Comparison of ENCODE assay signal across 15 cellular contexts in genomic region chr17:40727447-40728231, GRCh38. TPM values are rescaled to one million over a fixed set of nuclear protein-coding genes. Genes with fewer than 3 reads are reported as not detected.
DNase-seq lines count a peak whose midpoint lies in the region; ATAC-seq, FAIRE-seq and TF ChIP-seq lines count a peak whose summit lies in the region.
"Had no signal": no experiment of that assay in that cellular context is flagged by ENCODE, and none has a peak within 500 bp of the region (broad histone marks: within the 10 kb centered on the region; RNA-seq: fewer than 3 reads in every experiment).

No MANE protein-coding gene starts in this region.

- no peak overlapping the region for H3K18ac ChIP-seq in trophoblast cell (ENCODE audit: low read length)

- H3K36me3 ChIP-seq in MG63 (no peaks in the 10 kb centered on the region), bronchial epithelial cell (ENCODE audit: control insufficient read depth, insufficient read depth, low read length) (no peaks in the 10 kb centered on the region), trophoblast cell (ENCODE audit: control insufficient read depth in 1 of 2, insufficient read depth in 2 of 2, low read length in 2 of 2) (no peaks in the 10 kb centered on the region)
- H3K36me3 ChIP-seq: Peyer's patch had no signal

- H2AK5ac ChIP-seq in trophoblast cell (ENCODE audit: low read length), result no peak overlapping the region

- FAIRE-seq in bronchial epithelial cell (lab: Jason Lieb, UNC), result no peak

- H2AFZ ChIP-seq in trophoblast cell (ENCODE audit: insufficient read depth, low read length, poor library complexity), result no peak overlapping the region

- no peaks in the 10 kb centered on the region for H3K27me3 ChIP-seq in MG63
- H3K27me3 ChIP-seq in bronchial epithelial cell (ENCODE audit: control insufficient read depth, insufficient read depth, low read length), result no peaks in the 10 kb centered on the region
- H3K27me3 ChIP-seq in trophoblast cell (ENCODE audit: insufficient read depth, low read length), result no peaks in the 10 kb centered on the region
- H3K27me3 ChIP-seq: Peyer's patch had no signal

- no peak overlapping the region for H3K27ac ChIP-seq in trophoblast cell (ENCODE audit: low read depth, low read length)

- H3K9me3 ChIP-seq in MG63 (no peaks in the 10 kb centered on the region), trophoblast cell (ENCODE audit: insufficient read depth, low read depth, low read length) (peaks cover 2% of the 10 kb centered on the region)
- H3K9me3 ChIP-seq: Peyer's patch had no signal

- H3K36me3 Mint-ChIP-seq in activated T-cell treated with anti-CD3 and anti-CD28 coated beads, Interleukin-2, amount 50 U/mL, for 72 hours (ENCODE audit: insufficient read depth in 2 of 2), result no peaks in the 10 kb centered on the region
- H3K36me3 Mint-ChIP-seq: stimulated activated effector memory CD8-positive, alpha-beta T cell treated with anti-CD3 and anti-CD28 coated beads, Interleukin-12 subunit alpha, Interleukin-12 subunit beta, amount 100 ng/mL, for 72 hours had no signal

- no peak overlapping the region for H3K14ac ChIP-seq in trophoblast cell (ENCODE audit: low read length)

- H3K4me1 Mint-ChIP-seq in activated T-cell treated with anti-CD3 and anti-CD28 coated beads, Interleukin-2, amount 50 U/mL, for 72 hours (ENCODE audit: low read depth), result no peaks in the 10 kb centered on the region
- H3K4me1 Mint-ChIP-seq: stimulated activated effector memory CD8-positive, alpha-beta T cell treated with anti-CD3 and anti-CD28 coated beads, Interleukin-12 subunit alpha, Interleukin-12 subunit beta, amount 100 ng/mL, for 72 hours had no signal

- peaks cover 0 to 1% of the 10 kb centered on the region in 2 donors for H3K9me3 Mint-ChIP-seq in activated T-cell treated with anti-CD3 and anti-CD28 coated beads, Interleukin-2, amount 50 U/mL, for 72 hours
- H3K9me3 Mint-ChIP-seq: stimulated activated effector memory CD8-positive, alpha-beta T cell treated with anti-CD3 and anti-CD28 coated beads, Interleukin-12 subunit alpha, Interleukin-12 subunit beta, amount 100 ng/mL, for 72 hours had no signal

- H4K8ac ChIP-seq in trophoblast cell (ENCODE audit: low read depth, low read length), result no peak overlapping the region

- DNase-seq in GM10266 (ENCODE audit: extremely low spot score) (peak; percentile 33), MG63 (peak; percentile 49), bronchial epithelial cell (ENCODE audit: low read depth) (peak; percentile 30), trophoblast cell (peak; percentile 47 to 87), nucleus accumbens (lab: John Stamatoyannopoulos, UW) (no peak), NCI-H69 (lab: John Stamatoyannopoulos, UW) (no peak), NCI-H1694 treated with DMSO at 0.1 percent for 48 hours (lab: John Stamatoyannopoulos, UW) (no peak)
- no peak for DNase-seq in activated T-cell treated with anti-CD3 and anti-CD28 coated beads, Interleukin-2, amount 50 U/mL, for 72 hours
- DNase-seq: activated CD4-positive, alpha-beta T cell treated with anti-CD3 and anti-CD28 coated beads for 36 hours; activated gamma-delta T cell treated with Interleukin-2 at 50 U/mL for 16 hours; hypothalamus; NCI-H146 had no signal

- H3K4me1 ChIP-seq in trophoblast cell (ENCODE audit: control insufficient read depth in 1 of 2, insufficient read depth in 2 of 2, low read length in 2 of 2), result no peaks in the 10 kb centered on the region
- H3K4me1 ChIP-seq: Peyer's patch had no signal

- H3K4me3 ChIP-seq in MG63 (no peak overlapping the region), bronchial epithelial cell (ENCODE audit: low read depth, low read length) (no peak overlapping the region), trophoblast cell (ENCODE audit: low read depth, low read length) (no peak overlapping the region)
- H3K4me3 ChIP-seq: Peyer's patch had no signal

- H4K91ac ChIP-seq in trophoblast cell (ENCODE audit: low read depth, low read length), result no peak overlapping the region

- H3K27ac Mint-ChIP-seq in activated T-cell treated with anti-CD3 and anti-CD28 coated beads, Interleukin-2, amount 50 U/mL, for 72 hours, result no peak overlapping the region
- H3K27ac Mint-ChIP-seq: activated CD4-positive, alpha-beta T cell treated with anti-CD3 and anti-CD28 coated beads for 36 hours; stimulated activated effector memory CD8-positive, alpha-beta T cell treated with anti-CD3 and anti-CD28 coated beads, Interleukin-12 subunit alpha, Interleukin-12 subunit beta, amount 100 ng/mL, for 72 hours had no signal

- no peak overlapping the region for H3K9ac ChIP-seq in trophoblast cell (ENCODE audit: low read length)

- H2BK12ac ChIP-seq in trophoblast cell (ENCODE audit: low read length), result no peak overlapping the region

- H3K79me2 ChIP-seq in trophoblast cell (ENCODE audit: control insufficient read depth, insufficient read depth, low read length, poor library complexity), result no peaks in the 10 kb centered on the region

- no peak overlapping the region for H3K23ac ChIP-seq in trophoblast cell (ENCODE audit: low read length)

- no peak overlapping the region for H3K4ac ChIP-seq in trophoblast cell (ENCODE audit: low read depth, low read length)

- H2BK120ac ChIP-seq in trophoblast cell (ENCODE audit: insufficient read depth, low read length, poor library complexity), result no peak overlapping the region

- peaks cover 31% of the 10 kb centered on the region for H3K27me3 Mint-ChIP-seq in activated T-cell treated with anti-CD3 and anti-CD28 coated beads, Interleukin-2, amount 50 U/mL, for 72 hours (ENCODE audit: low read depth)

- no peak overlapping the region for H4K12ac ChIP-seq in trophoblast cell (ENCODE audit: low read depth, low read length)

- H3K4me2 ChIP-seq in trophoblast cell (ENCODE audit: low read length), result no peak overlapping the region

- no peaks in the 10 kb centered on the region for H3K79me1 ChIP-seq in trophoblast cell (ENCODE audit: low read length)

- ATAC-seq in activated T-cell treated with anti-CD3 and anti-CD28 coated beads, Interleukin-2, amount 50 U/mL, for 72 hours (replicated peaks in 1 of 2), result no peak
- ATAC-seq: activated CD4-positive, alpha-beta T cell treated with anti-CD3 and anti-CD28 coated beads for 36 hours; stimulated activated effector memory CD8-positive, alpha-beta T cell treated with anti-CD3 and anti-CD28 coated beads, Interleukin-12 subunit alpha, Interleukin-12 subunit beta, amount 100 ng/mL, for 72 hours had no signal

- H2BK5ac ChIP-seq in trophoblast cell (ENCODE audit: low read depth, low read length, poor library complexity), result no peak overlapping the region

- no CpG with 5 or more reads among the region's 8 CpGs for WGBS in trophoblast cell (ENCODE audit: extremely low coverage, insufficient coverage, insufficient read length)

- no peak overlapping the region for H3K4me3 Mint-ChIP-seq in activated T-cell treated with anti-CD3 and anti-CD28 coated beads, Interleukin-2, amount 50 U/mL, for 72 hours
- H3K4me3 Mint-ChIP-seq: activated CD4-positive, alpha-beta T cell treated with anti-CD3 and anti-CD28 coated beads for 36 hours; stimulated activated effector memory CD8-positive, alpha-beta T cell treated with anti-CD3 and anti-CD28 coated beads, Interleukin-12 subunit alpha, Interleukin-12 subunit beta, amount 100 ng/mL, for 72 hours had no signal

- TF ChIP-seq CTCF in GM10266 (IDR thresholded peaks at IDR 0.05; ENCODE audit: control insufficient read depth, insufficient read depth, low read depth, missing control alignments) (no peak), bronchial epithelial cell (IDR thresholded peaks at IDR 0.05; ENCODE audit: insufficient read depth, low read length, severe bottlenecking) (no peak)

RNA-seq across cellular contexts. Expression of gene KRT24, which starts 24.1 kb away (rescaled TPM):
- not detected in 2 replicates for total RNA-seq in MG63 (2014; rRNA removed; shearing (Covaris generic); ENCODE audit: low replicate concordance)
- total RNA-seq in bronchial epithelial cell, result 1.6 and 9.1 TPM in 2 replicates
- 0.03 TPM in 1 of 2 replicates, not detected in the other for polyA plus RNA-seq in trophoblast cell (2013)
- total RNA-seq in activated T-cell treated with anti-CD3 and anti-CD28 coated beads, Interleukin-2, amount 50 U/mL, for 72 hours, result not detected
- total RNA-seq: activated CD4-positive, alpha-beta T cell treated with anti-CD3 and anti-CD28 coated beads for 36 hours; dermis blood vessel endothelial cell had no signal

RNA-seq across cellular contexts. Expression of gene KRT25, which starts 27.5 kb away (rescaled TPM):
- not detected in 2 replicates for total RNA-seq in MG63 (2014; rRNA removed; shearing (Covaris generic); ENCODE audit: low replicate concordance)
- total RNA-seq in bronchial epithelial cell, result not detected in 2 replicates
- polyA plus RNA-seq in trophoblast cell (2013), result not detected in 2 replicates
- not detected for total RNA-seq in activated T-cell treated with anti-CD3 and anti-CD28 coated beads, Interleukin-2, amount 50 U/mL, for 72 hours
- total RNA-seq: activated CD4-positive, alpha-beta T cell treated with anti-CD3 and anti-CD28 coated beads for 36 hours; dermis blood vessel endothelial cell; Peyer's patch had no signal

RNA-seq across cellular contexts. Expression of gene KRT26, which starts 44.4 kb away (rescaled TPM):
- total RNA-seq in MG63 (2014; rRNA removed; shearing (Covaris generic); ENCODE audit: low replicate concordance), result not detected in 2 replicates
- total RNA-seq in bronchial epithelial cell, result not detected in 2 replicates
- polyA plus RNA-seq in trophoblast cell (2013), result not detected in 2 replicates
- not detected for total RNA-seq in activated T-cell treated with anti-CD3 and anti-CD28 coated beads, Interleukin-2, amount 50 U/mL, for 72 hours
- total RNA-seq: activated CD4-positive, alpha-beta T cell treated with anti-CD3 and anti-CD28 coated beads for 36 hours; dermis blood vessel endothelial cell; Peyer's patch had no signal

RNA-seq across cellular contexts. Expression of gene KRT27, which starts 54.7 kb away (rescaled TPM):
- total RNA-seq in MG63 (2014; rRNA removed; shearing (Covaris generic); ENCODE audit: low replicate concordance), result not detected in 2 replicates
- not detected in 2 replicates for total RNA-seq in bronchial epithelial cell
- not detected in 2 replicates for polyA plus RNA-seq in trophoblast cell (2013)
- total RNA-seq in activated T-cell treated with anti-CD3 and anti-CD28 coated beads, Interleukin-2, amount 50 U/mL, for 72 hours, result not detected
- total RNA-seq: activated CD4-positive, alpha-beta T cell treated with anti-CD3 and anti-CD28 coated beads for 36 hours; dermis blood vessel endothelial cell; Peyer's patch had no signal

Comparison
In these comparisons a context has a peak if more than half of its experiments do, and no peak if none do; other contexts are left out.
1. DNase-seq: peak in GM10266 (single experiment), MG63 (single experiment), bronchial epithelial cell (single experiment) and trophoblast cell (2 of 2); none in activated T-cell treated with anti-CD3 and anti-CD28 coated beads, Interleukin-2, amount 50 U/mL, for 72 hours (0 of 2), nucleus accumbens (0 of 56), NCI-H69 (single experiment) and NCI-H1694 treated with DMSO at 0.1 percent for 48 hours (single experiment).